In genomic region chr7:153422291-153423189, GRCh38 we compare ENCODE assay signal across 1 cellular context.
TF ChIP-seq lines count a peak whose summit lies in the region.

No MANE protein-coding gene starts in this region.

TF ChIP-seq in K562, 482 proteins besides CTCF, POLR2A, EP300 and RAD21 (continued from another document and continues in another):
- TF ChIP-seq CLOCK (CRISPR knock-in tag; IDR thresholded peaks at IDR 0.05; ENCODE audit: borderline replicate concordance) = no peak
- 0 out of 2 replicates have a peak, but pooled peaks have one; percentile 16 for TF ChIP-seq THAP7 (CRISPR knock-in tag; IDR thresholded peaks at IDR 0.05)
- TF ChIP-seq GABPB2 (CRISPR knock-in tag; conservative IDR thresholded peaks at IDR 0.05) = no peak
- TF ChIP-seq L3MBTL2 (IDR thresholded peaks at IDR 0.05) = 0 out of 2 replicates have a peak, but pooled peaks have one; percentile 21
- peak; percentile 65; the same call in 1 of the 2 replicates for TF ChIP-seq E4F1 (CRISPR knock-in tag; IDR thresholded peaks at IDR 0.05; ENCODE audit: borderline replicate concordance)
- no peak for TF ChIP-seq GTF2B (IDR thresholded peaks at IDR 0.05; ENCODE audit: extremely low read depth, insufficient read length)
- peak; percentile 97 to 98 for TF ChIP-seq TRIM24 (IDR thresholded peaks at IDR 0.05)
- TF ChIP-seq ETV1 (tag; conservative IDR thresholded peaks at IDR 0.05; ENCODE audit: low read depth) = peak; percentile 96
- TF ChIP-seq PHF8 (IDR thresholded peaks at IDR 0.05; ENCODE audit: borderline replicate concordance, low read length) = no peak
- peak; percentile 89 for TF ChIP-seq MEIS2 (IDR thresholded peaks at IDR 0.05; ENCODE audit: partially characterized antibody)
- no peak for TF ChIP-seq RBM15 (IDR thresholded peaks at IDR 0.05; ENCODE audit: insufficient read depth, low read length)
- peak; percentile 73; the same call in 1 of the 2 replicates for TF ChIP-seq FOXM1 (IDR thresholded peaks at IDR 0.05; ENCODE audit: low read depth)
- no peak for TF ChIP-seq FOXM1 (CRISPR knock-in tag; IDR thresholded peaks at IDR 0.05; ENCODE audit: low read depth)
- TF ChIP-seq SMARCA4 (IDR thresholded peaks at IDR 0.05) = peak; percentile 65; the same call in 1 of the 2 replicates
- TF ChIP-seq BCL6 (CRISPR knock-in tag; IDR thresholded peaks at IDR 0.05) = 0 out of 2 replicates have a peak, but pooled peaks have one; percentile 17
- TF ChIP-seq ZEB2 (IDR thresholded peaks at IDR 0.05) = 0 out of 2 replicates have a peak, but pooled peaks have one; percentile 33
- TF ChIP-seq TEAD4 (IDR thresholded peaks at IDR 0.05; ENCODE audit: low read length) = peak; percentile 62; the same call in 1 of the 2 replicates
- TF ChIP-seq TEAD4 (CRISPR knock-in tag; IDR thresholded peaks at IDR 0.05; ENCODE audit: borderline replicate concordance) = no peak
- no peak for TF ChIP-seq RBM34 (IDR thresholded peaks at IDR 0.05; ENCODE audit: borderline replicate concordance, insufficient read depth, low read length)
- no peak for TF ChIP-seq RUNX1 (IDR thresholded peaks at IDR 0.05; ENCODE audit: low read depth)
- peak; percentile 27; the same call in 1 of the 2 replicates for TF ChIP-seq MGA (IDR thresholded peaks at IDR 0.05)
- 0 out of 2 replicates have a peak, but pooled peaks have one; percentile 17 for TF ChIP-seq DEAF1 (CRISPR knock-in tag; IDR thresholded peaks at IDR 0.05)
- peak; percentile 32; the same call in 1 of the 2 replicates for TF ChIP-seq FOSL1 (tag; conservative IDR thresholded peaks at IDR 0.05)
- no peak for TF ChIP-seq SNAPC5 (CRISPR knock-in tag; IDR thresholded peaks at IDR 0.05)
- TF ChIP-seq ZNF354B (CRISPR knock-in tag; IDR thresholded peaks at IDR 0.05) = 0 out of 2 replicates have a peak, but pooled peaks have one; percentile 11
- peak; percentile 71 for TF ChIP-seq JUND (IDR thresholded peaks at IDR 0.05; ENCODE audit: borderline replicate concordance, low read depth, low read length)
- no peak; the same call in 2 of the 3 replicates for TF ChIP-seq JUND (tag; IDR thresholded peaks at IDR 0.05; ENCODE audit: borderline replicate concordance, low read depth, low read length)
- TF ChIP-seq NR2C2 (CRISPR knock-in tag; IDR thresholded peaks at IDR 0.05) = no peak
- TF ChIP-seq NR2C2 (tag; IDR thresholded peaks at IDR 0.05) = peak; percentile 61; the same call in 1 of the 2 replicates
- TF ChIP-seq POLR2H (tag; IDR thresholded peaks at IDR 0.05; ENCODE audit: low read depth) = peak; percentile 89
- TF ChIP-seq ZNF184 (CRISPR knock-in tag; IDR thresholded peaks at IDR 0.05) = no peak
- no peak for TF ChIP-seq TSHZ1 (CRISPR knock-in tag; IDR thresholded peaks at IDR 0.05)
- TF ChIP-seq C11orf30 (IDR thresholded peaks at IDR 0.05; ENCODE audit: low read depth) = peak; percentile 31; the same call in 1 of the 2 replicates
